Comparison of ENCODE assay signal across 9 cellular contexts in the genomic region with DNA sequence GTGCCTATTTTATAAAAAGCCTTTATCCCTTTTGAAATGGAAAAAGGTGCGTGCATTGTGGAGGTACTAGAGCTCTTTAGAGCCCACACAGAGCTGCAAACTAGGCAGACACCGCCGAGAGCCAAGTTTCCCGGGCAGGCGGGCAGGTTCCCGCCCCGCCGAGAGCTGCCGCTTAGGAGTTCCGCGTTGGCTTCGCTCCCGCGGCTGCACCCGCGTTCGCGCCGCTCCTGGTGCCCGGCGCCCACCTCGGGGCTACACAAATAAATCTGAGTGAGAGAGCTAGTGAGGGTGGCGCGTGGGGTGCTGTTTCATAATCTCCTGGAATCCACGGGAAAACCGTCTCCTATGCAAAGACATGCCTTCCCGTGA. TPM values are rescaled to one million over a fixed set of nuclear protein-coding genes. Genes with fewer than 3 reads are reported as not detected.
DNase-seq lines count a peak whose midpoint lies in the region; ATAC-seq and TF ChIP-seq lines count a peak whose summit lies in the region.
"Had no signal": no experiment of that assay in that cellular context is flagged by ENCODE, and none has a peak within 500 bp of the region (broad histone marks: within the 10 kb centered on the region; RNA-seq: fewer than 3 reads in every experiment).

No MANE protein-coding gene starts in this region.

- no peak for ATAC-seq in stimulated activated naive CD8-positive, alpha-beta T cell treated with anti-CD3 and anti-CD28 coated beads, Interleukin-15, amount 100 ng/mL, for 72 hours
- ATAC-seq in GM18502 (IDR thresholded peaks at IDR 0.05; ENCODE audit: poor library complexity, unreplicated experiment) = no peak

- no peaks in the 10 kb centered on the region for H3K9me3 ChIP-seq in HUES64 (ENCODE audit: insufficient read depth, low read depth, low read length)
- no peaks in the 10 kb centered on the region for H3K9me3 ChIP-seq in iPS-18c (ENCODE audit: control insufficient read depth, insufficient read depth, low read length)

- in situ Hi-C loops in astrocyte of the cerebellum (cut with HindIII; ENCODE audit: low sequenced_read_pairs) = no loop called here

- H3K9me3 Mint-ChIP-seq in stimulated activated naive CD8-positive, alpha-beta T cell treated with anti-CD3 and anti-CD28 coated beads, Interleukin-15, amount 100 ng/mL, for 72 hours = no peaks in the 10 kb centered on the region
- H3K9me3 Mint-ChIP-seq: central memory CD8-positive, alpha-beta T cell had no signal

- H3K9ac ChIP-seq in HUES64 (ENCODE audit: low read depth, low read length) = peak overlapping the region; percentile 76

- H3K4me3 Mint-ChIP-seq in stimulated activated naive CD8-positive, alpha-beta T cell treated with anti-CD3 and anti-CD28 coated beads, Interleukin-15, amount 100 ng/mL, for 72 hours = peak overlapping the region; percentile 79 to 85

- no peaks in the 10 kb centered on the region for H3K36me3 ChIP-seq in BJ (ENCODE audit: control insufficient read depth, insufficient read depth, low read length)
- H3K36me3 ChIP-seq in HUES64 (ENCODE audit: insufficient read depth, low read length) = no peaks in the 10 kb centered on the region

- H3K4me1 Mint-ChIP-seq in stimulated activated naive CD8-positive, alpha-beta T cell treated with anti-CD3 and anti-CD28 coated beads, Interleukin-15, amount 100 ng/mL, for 72 hours = peaks cover 14% of the 10 kb centered on the region

- H3K27me3 Mint-ChIP-seq in stimulated activated naive CD8-positive, alpha-beta T cell treated with anti-CD3 and anti-CD28 coated beads, Interleukin-15, amount 100 ng/mL, for 72 hours = peaks cover 33% of the 10 kb centered on the region

- TF ChIP-seq CTCF in BJ (IDR thresholded peaks at IDR 0.05; ENCODE audit: insufficient read depth, low read depth, low read length) = no peak
- no peak for TF ChIP-seq CTCF in astrocyte of the cerebellum (IDR thresholded peaks at IDR 0.05; ENCODE audit: low read depth, low read length, missing control alignments)

- under 1% methylated on average over 27 of the region's 27 CpGs for WGBS in HUES64

- no peak overlapping the region for H3K27ac Mint-ChIP-seq in stimulated activated naive CD8-positive, alpha-beta T cell treated with anti-CD3 and anti-CD28 coated beads, Interleukin-15, amount 100 ng/mL, for 72 hours

- H3K27me3 ChIP-seq in BJ (ENCODE audit: control insufficient read depth, insufficient read depth, low read length) (no peaks in the 10 kb centered on the region), HUES64 (ENCODE audit: insufficient read depth, low read length) (peaks cover 50% of the 10 kb centered on the region)

- peak overlapping the region; percentile 73 for H3K4me3 ChIP-seq in BJ (ENCODE audit: low read depth, low read length)
- H3K4me3 ChIP-seq in HUES64 (ENCODE audit: low read length) = peak overlapping the region; percentile 80
- H3K4me3 ChIP-seq in astrocyte of the cerebellum (ENCODE audit: low read depth, low read length) = peak overlapping the region; percentile 93
- peak overlapping the region; percentile 80 for H3K4me3 ChIP-seq in iPS-18c (ENCODE audit: insufficient read depth, low read depth, low read length)

- peaks cover 41% of the 10 kb centered on the region for H3K4me1 ChIP-seq in HUES64 (ENCODE audit: insufficient read depth, low read length)

- DNase-seq in BJ (ENCODE audit: low read depth) = no peak
- DNase-seq in astrocyte of the cerebellum (ENCODE audit: low read depth) = no peak
- no peak for DNase-seq in stimulated activated naive CD8-positive, alpha-beta T cell treated with anti-CD3 and anti-CD28 coated beads, Interleukin-15, amount 100 ng/mL, for 72 hours
- no peak for DNase-seq in NCI-H2196 (lab: John Stamatoyannopoulos, UW; ENCODE audit: unreplicated experiment)
- no peak for DNase-seq in middle frontal gyrus (ENCODE audit: extremely low spot score, low spot score)

- POLR2A ChIA-PET in BJ (lab: Charles Lee) = interaction anchor here (0.5 to 0.6 kb wide), 2 partner anchors 159 to 259 kb away, joined by 4 to 9 read pairs; no protein-coding TSS in a partner anchor

- H3K27ac ChIP-seq in HUES64 (ENCODE audit: low read depth, low read length) = no peak overlapping the region

- CTCF ChIA-PET in BJ (lab: Yijun Ruan, JAX) = interaction anchor here (0.6 to 3.9 kb wide), 10 partner anchors 23 to 425 kb away, joined by 3 to 22 read pairs (median 4); no protein-coding TSS in a partner anchor

RNA-seq across cellular contexts. Expression of a gene that starts 0.7 kb away (rescaled TPM):
- polyA plus RNA-seq in BJ (2011; rRNA removed) = 17.0 and 43.0 TPM in 2 replicates
- polyA minus RNA-seq in BJ (2011; rRNA and poly(A)+ RNA removed) = 52.1 and 52.4 TPM in 2 replicates
- 9.0 TPM for polyA plus RNA-seq in HUES64 (2013, experiment 1 of 2)
- 9.9 TPM for polyA plus RNA-seq in HUES64 (2013, experiment 2 of 2)
